Comparison of ENCODE assay signal across 8 cellular contexts in genomic region chr17:36721560-36722120, GRCh38.
DNase-seq lines count a peak whose midpoint lies in the region.

No MANE protein-coding gene starts in this region.

- H3K27me3 ChIP-seq in duodenal mucosa (ENCODE audit: control insufficient read depth in 1 of 2, insufficient read depth in 2 of 2, low read length in 2 of 2): peaks cover 0 to 4% of the 10 kb centered on the region in 2 donors
- no peaks in the 10 kb centered on the region for H3K27me3 ChIP-seq in rectal smooth muscle tissue (ENCODE audit: control insufficient read depth, insufficient read depth, low read length)

- no peak overlapping the region for H3K9ac ChIP-seq in duodenal mucosa (ENCODE audit: low read depth in 1 of 2, low read length in 2 of 2)
- no peak overlapping the region for H3K9ac ChIP-seq in rectal smooth muscle tissue (ENCODE audit: low read length)

- peak; percentile 76 for DNase-seq in NCI-H2107 treated with DMSO at 0.1 percent for 48 hours (lab: John Stamatoyannopoulos, UW; ENCODE audit: unreplicated experiment)
- DNase-seq in NCI-H2107 (lab: John Stamatoyannopoulos, UW): no peak
- peak; percentile 93 to 99 for DNase-seq in NCI-H2081 (lab: John Stamatoyannopoulos, UW)
- no peak for DNase-seq in activated effector memory CD4-positive, alpha-beta T cell treated with Interleukin-2 at 50 U/mL for 16 hours
- no peak for DNase-seq in GM19238 (ENCODE audit: insufficient read length, low spot score)
- DNase-seq in SK-N-DZ (ENCODE audit: low spot score): no peak

- H3K9me3 ChIP-seq in duodenal mucosa (ENCODE audit: control insufficient read depth in 1 of 2, low read length in 2 of 2): no peaks in the 10 kb centered on the region

- H3K27ac ChIP-seq in duodenal mucosa (ENCODE audit: low read depth, low read length) (no peak overlapping the region), rectal smooth muscle tissue (ENCODE audit: low read depth, low read length) (no peak overlapping the region)

- H3K4me1 ChIP-seq in duodenal mucosa (ENCODE audit: control insufficient read depth in 1 of 2, insufficient read depth in 2 of 2, low read length in 2 of 2): peaks cover 0 to 12% of the 10 kb centered on the region in 2 donors
- H3K4me1 ChIP-seq in rectal smooth muscle tissue (ENCODE audit: control insufficient read depth, insufficient read depth, low read length): no peaks in the 10 kb centered on the region

- H3K4me3 ChIP-seq in duodenal mucosa (ENCODE audit: low read depth in 1 of 2, low read length in 2 of 2) (peak overlapping the region; percentile 55 to 71), rectal smooth muscle tissue (ENCODE audit: low read length) (peak overlapping the region; percentile 56)

- no peaks in the 10 kb centered on the region for H3K36me3 ChIP-seq in duodenal mucosa (ENCODE audit: control insufficient read depth in 1 of 2, insufficient read depth in 2 of 2, low read length in 2 of 2)
- H3K36me3 ChIP-seq in rectal smooth muscle tissue (ENCODE audit: control insufficient read depth, insufficient read depth, low read length): no peaks in the 10 kb centered on the region

Comparison
In these comparisons a context has a peak if more than half of its experiments do, and no peak if none do; other contexts are left out.
1. DNase-seq: peak in NCI-H2107 treated with DMSO at 0.1 percent for 48 hours (single experiment) and NCI-H2081 (2 of 2); none in NCI-H2107 (single experiment), activated effector memory CD4-positive, alpha-beta T cell treated with Interleukin-2 at 50 U/mL for 16 hours (single experiment), GM19238 (single experiment) and SK-N-DZ (single experiment).